19 cellular contexts compared by ENCODE assay signal in genomic region chr20:18103497-18103896, GRCh38. TPM values are rescaled to one million over a fixed set of nuclear protein-coding genes. Genes with fewer than 3 reads are reported as not detected.
"Had no signal": no experiment of that assay in that cellular context is flagged by ENCODE, and none has a peak within 500 bp of the region (broad histone marks: within the 10 kb centered on the region; RNA-seq: fewer than 3 reads in every experiment).

No MANE protein-coding gene starts in this region.

- H3K36me3 ChIP-seq: gastrocnemius medialis, heart left ventricle, lower lobe of right lung, neural progenitor cell, ovary, sigmoid colon had no signal

- ATAC-seq: effector memory CD8-positive, alpha-beta T cell; gastrocnemius medialis; heart left ventricle; left cardiac atrium; lower lobe of right lung; stimulated activated naive CD8-positive, alpha-beta T cell treated with anti-CD3 and anti-CD28 coated beads, Interleukin-15, amount 100 ng/mL, for 72 hours had no signal

- H3K4me3 Mint-ChIP-seq: activated CD4-positive, alpha-beta T cell treated with anti-CD3 and anti-CD28 coated beads, Interleukin-2, amount 10 ng/mL, durations not matched to agents 7 days and 5 days; activated naive CD8-positive, alpha-beta T cell treated with anti-CD3 and anti-CD28 coated beads for 36 hours; activated T-helper 1 cell treated with anti-CD3 and anti-CD28 coated beads, Interleukin-12 subunit alpha, Interleukin-12 subunit beta, Interleukin-2, Interleukin-4 antibody, amounts not matched to agents 30 ng/mL and 10 ng/mL and 1 ng/mL, durations not matched to agents 14 hours and 24 hours and 36 hours; effector memory CD8-positive, alpha-beta T cell; neural progenitor cell; stimulated activated naive CD8-positive, alpha-beta T cell treated with anti-CD3 and anti-CD28 coated beads, Interleukin-15, amount 100 ng/mL, for 72 hours had no signal

- H3K36me3 Mint-ChIP-seq: activated naive CD8-positive, alpha-beta T cell treated with anti-CD3 and anti-CD28 coated beads for 36 hours; neural progenitor cell had no signal

- H3K9me3 Mint-ChIP-seq: activated CD4-positive, alpha-beta T cell treated with anti-CD3 and anti-CD28 coated beads, Interleukin-2, amount 10 ng/mL, durations not matched to agents 7 days and 5 days; activated T-helper 1 cell treated with anti-CD3 and anti-CD28 coated beads, Interleukin-12 subunit alpha, Interleukin-12 subunit beta, Interleukin-2, Interleukin-4 antibody, amounts not matched to agents 30 ng/mL and 10 ng/mL and 1 ng/mL, durations not matched to agents 14 hours and 24 hours and 36 hours; effector memory CD8-positive, alpha-beta T cell; neural progenitor cell; stimulated activated naive CD8-positive, alpha-beta T cell treated with anti-CD3 and anti-CD28 coated beads, Interleukin-15, amount 100 ng/mL, for 72 hours had no signal

- H3K27ac ChIP-seq: gastrocnemius medialis, heart left ventricle, lower lobe of right lung, neural progenitor cell, ovary, sigmoid colon, testis had no signal

- H3K4me3 ChIP-seq: gastrocnemius medialis, heart left ventricle, lower lobe of right lung, neural progenitor cell, ovary, sigmoid colon, testis had no signal

- DNase-seq: activated CD4-positive, alpha-beta T cell treated with anti-CD3 and anti-CD28 coated beads, Interleukin-2, amount 10 ng/mL, durations not matched to agents 7 days and 5 days; activated CD8-positive, alpha-beta memory T cell treated with anti-CD3 and anti-CD28 coated beads, Interleukin-2, amount 50 U/mL, for 48 hours; activated naive CD8-positive, alpha-beta T cell treated with anti-CD3 and anti-CD28 coated beads for 36 hours; dermis blood vessel endothelial cell; effector memory CD8-positive, alpha-beta T cell; gastrocnemius medialis; heart left ventricle; left cardiac atrium; lower lobe of right lung; midbrain; ovary; sigmoid colon; stimulated activated CD4-positive, alpha-beta T cell treated with anti-CD3 and anti-CD28 coated beads, Interleukin-1b, Interleukin-23, amount 100 ng/mL, for 48 hours; stimulated activated naive CD8-positive, alpha-beta T cell treated with anti-CD3 and anti-CD28 coated beads, Interleukin-15, amount 100 ng/mL, for 72 hours; testis had no signal

- H3K9me3 ChIP-seq: gastrocnemius medialis, lower lobe of right lung, ovary, sigmoid colon, testis had no signal

- H3K4me1 Mint-ChIP-seq: activated CD4-positive, alpha-beta T cell treated with anti-CD3 and anti-CD28 coated beads, Interleukin-2, amount 10 ng/mL, durations not matched to agents 7 days and 5 days; activated naive CD8-positive, alpha-beta T cell treated with anti-CD3 and anti-CD28 coated beads for 36 hours; stimulated activated naive CD8-positive, alpha-beta T cell treated with anti-CD3 and anti-CD28 coated beads, Interleukin-15, amount 100 ng/mL, for 72 hours had no signal

- H3K27ac Mint-ChIP-seq: activated CD4-positive, alpha-beta T cell treated with anti-CD3 and anti-CD28 coated beads, Interleukin-2, amount 10 ng/mL, durations not matched to agents 7 days and 5 days; activated naive CD8-positive, alpha-beta T cell treated with anti-CD3 and anti-CD28 coated beads for 36 hours; activated T-helper 1 cell treated with anti-CD3 and anti-CD28 coated beads, Interleukin-12 subunit alpha, Interleukin-12 subunit beta, Interleukin-2, Interleukin-4 antibody, amounts not matched to agents 30 ng/mL and 10 ng/mL and 1 ng/mL, durations not matched to agents 14 hours and 24 hours and 36 hours; effector memory CD8-positive, alpha-beta T cell; neural progenitor cell; stimulated activated naive CD8-positive, alpha-beta T cell treated with anti-CD3 and anti-CD28 coated beads, Interleukin-15, amount 100 ng/mL, for 72 hours had no signal

- H3K4me1 ChIP-seq: gastrocnemius medialis, heart left ventricle, lower lobe of right lung, sigmoid colon, testis had no signal

- H3K27me3 ChIP-seq: gastrocnemius medialis, neural progenitor cell, ovary, sigmoid colon, testis had no signal

RNA-seq across cellular contexts. Expression of gene OVOL2, which starts 45.8 kb away (rescaled TPM):
- total RNA-seq: activated CD4-positive, alpha-beta T cell treated with anti-CD3 and anti-CD28 coated beads, Interleukin-2, amount 10 ng/mL, durations not matched to agents 7 days and 5 days; activated naive CD8-positive, alpha-beta T cell treated with anti-CD3 and anti-CD28 coated beads for 36 hours; activated T-helper 1 cell treated with anti-CD3 and anti-CD28 coated beads, Interleukin-12 subunit alpha, Interleukin-12 subunit beta, Interleukin-2, Interleukin-4 antibody, amounts not matched to agents 30 ng/mL and 10 ng/mL and 1 ng/mL, durations not matched to agents 14 hours and 24 hours and 36 hours; cerebellum; dermis blood vessel endothelial cell; gastrocnemius medialis; heart left ventricle; left cardiac atrium; sigmoid colon; T-helper 2 cell treated with Interferon-gamma antibody and Interleukin-4, amounts not matched to agents 100 ng/mL and 5 ng/mL, for 36 hours had no signal
- polyA plus RNA-seq: heart left ventricle, ovary had no signal
